ENCODE assay signal across 11 cellular contexts in genomic region chr2:185417111-185417510, GRCh38.
"Had no signal": no experiment of that assay in that cellular context is flagged by ENCODE, and none has a peak within 500 bp of the region (broad histone marks: within the 10 kb centered on the region; RNA-seq: fewer than 3 reads in every experiment).

No MANE protein-coding gene starts in this region.

- H3K27me3 ChIP-seq: colonic mucosa, esophagus squamous epithelium, foreskin keratinocyte, suprapubic skin had no signal

- ATAC-seq: foreskin keratinocyte, right cardiac atrium had no signal

- H3K36me3 ChIP-seq: colonic mucosa, esophagus squamous epithelium, suprapubic skin had no signal

- DNase-seq: activated naive CD4-positive, alpha-beta T cell; activated naive CD8-positive, alpha-beta T cell treated with anti-CD3 and anti-CD28 coated beads, Interleukin-2, amount 10 ng/mL, durations not matched to agents 7 days and 5 days; colonic mucosa; esophagus squamous epithelium; foreskin keratinocyte; kidney glomerular epithelial cell; occipital lobe; right cardiac atrium; trophoblast cell had no signal

- H3K4me2 ChIP-seq: smooth muscle cell had no signal

- H3K4me1 ChIP-seq: colonic mucosa, esophagus squamous epithelium, foreskin keratinocyte, suprapubic skin had no signal

- H3K4me3 ChIP-seq: colonic mucosa, esophagus squamous epithelium, smooth muscle cell, suprapubic skin had no signal

- H3K27ac ChIP-seq: colonic mucosa, esophagus squamous epithelium, foreskin keratinocyte, suprapubic skin had no signal

- H3K9me3 ChIP-seq: colonic mucosa, esophagus squamous epithelium, suprapubic skin had no signal
